In the genomic region with DNA sequence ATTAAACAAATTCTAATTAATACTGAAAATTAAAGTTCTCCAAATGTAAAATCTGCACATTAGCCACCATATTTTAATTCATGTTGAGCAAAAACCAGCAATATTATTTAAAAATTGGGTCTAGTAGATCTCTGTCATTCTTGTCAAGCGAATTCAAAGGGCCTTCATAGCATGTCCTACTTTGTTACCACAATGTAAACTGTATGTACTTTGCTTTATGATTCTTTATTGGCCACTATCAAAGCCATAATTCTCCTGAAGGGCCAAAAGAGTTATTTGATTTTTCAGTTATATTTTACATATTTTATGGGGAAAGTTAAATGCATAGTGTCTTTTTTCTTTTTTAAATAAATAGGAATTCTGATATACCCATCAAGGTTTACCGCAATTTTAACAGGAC, we compare ENCODE assay signal across 7 cellular contexts.
"Had no signal": no experiment of that assay in that cellular context is flagged by ENCODE, and none has a peak within 500 bp of the region (broad histone marks: within the 10 kb centered on the region; RNA-seq: fewer than 3 reads in every experiment).

No MANE protein-coding gene starts in this region.

- H3K27ac ChIP-seq: HL-60 had no signal

- H3K4me3 ChIP-seq: K562 had no signal

- DNase-seq: IMR-90, KBM-7, KG1 had no signal

- ATAC-seq: HepG2, K562 had no signal

- FAIRE-seq: HepG2, HTR-8/SVneo, K562 had no signal
